16 cellular contexts compared by ENCODE assay signal in genomic region chr4:114286275-114286674, GRCh38.
"Had no signal": no experiment of that assay in that cellular context is flagged by ENCODE, and none has a peak within 500 bp of the region (broad histone marks: within the 10 kb centered on the region; RNA-seq: fewer than 3 reads in every experiment).

No MANE protein-coding gene starts in this region.

- H3K9me3 ChIP-seq: body of pancreas, mucosa of descending colon, thyroid gland had no signal

- H3K4me3 ChIP-seq: body of pancreas, coronary artery, left ventricle myocardium inferior, mucosa of descending colon, skin epidermis, thyroid gland had no signal

- H3K4me1 ChIP-seq: body of pancreas, left ventricle myocardium inferior, thyroid gland had no signal

- ATAC-seq: activated T-helper 17 cell treated with anti-CD3 and anti-CD28 coated beads, Interleukin-2, amount 50 U/mL, for 72 hours; body of pancreas; natural killer cell; stimulated activated naive B cell treated with anti-CD40 and anti-IgM and Interleukin-4, amounts not matched to agents 10 μg/mL and 1 μg/mL and 100 μg/mL, for 72 hours had no signal

- H3K27ac ChIP-seq: body of pancreas, coronary artery, left ventricle myocardium inferior, skin epidermis, thyroid gland had no signal

- H3K36me3 ChIP-seq: left ventricle myocardium inferior, thyroid gland had no signal

- H3K27me3 ChIP-seq: body of pancreas, thyroid gland had no signal

- DNase-seq: activated CD4-positive, alpha-beta T cell treated with anti-CD3 and anti-CD28 coated beads, Interleukin-2, amount 50 U/mL, for 1 hour; activated naive CD4-positive, alpha-beta T cell treated with anti-CD3 and anti-CD28 coated beads, Interleukin-2, amount 10 ng/mL, durations not matched to agents 7 days and 5 days; body of pancreas; effector CD4-positive, alpha-beta T cell; islet precursor cell; left ventricle myocardium inferior; mucosa of descending colon; natural killer cell; nucleus accumbens; stimulated activated CD4-positive, alpha-beta T cell treated with anti-CD3 and anti-CD28 coated beads, Interleukin-15, amount 100 ng/mL, for 24 hours; stimulated activated CD4-positive, alpha-beta T cell treated with anti-CD3 and anti-CD28 coated beads, Interleukin-4, amount 100 ng/mL, for 1 hour; stimulated activated naive B cell treated with anti-CD40 and anti-IgM and Interleukin-4, amounts not matched to agents 10 μg/mL and 1 μg/mL and 100 μg/mL, for 72 hours; thyroid gland had no signal
